12 cellular contexts compared by ENCODE assay signal in the genomic region with DNA sequence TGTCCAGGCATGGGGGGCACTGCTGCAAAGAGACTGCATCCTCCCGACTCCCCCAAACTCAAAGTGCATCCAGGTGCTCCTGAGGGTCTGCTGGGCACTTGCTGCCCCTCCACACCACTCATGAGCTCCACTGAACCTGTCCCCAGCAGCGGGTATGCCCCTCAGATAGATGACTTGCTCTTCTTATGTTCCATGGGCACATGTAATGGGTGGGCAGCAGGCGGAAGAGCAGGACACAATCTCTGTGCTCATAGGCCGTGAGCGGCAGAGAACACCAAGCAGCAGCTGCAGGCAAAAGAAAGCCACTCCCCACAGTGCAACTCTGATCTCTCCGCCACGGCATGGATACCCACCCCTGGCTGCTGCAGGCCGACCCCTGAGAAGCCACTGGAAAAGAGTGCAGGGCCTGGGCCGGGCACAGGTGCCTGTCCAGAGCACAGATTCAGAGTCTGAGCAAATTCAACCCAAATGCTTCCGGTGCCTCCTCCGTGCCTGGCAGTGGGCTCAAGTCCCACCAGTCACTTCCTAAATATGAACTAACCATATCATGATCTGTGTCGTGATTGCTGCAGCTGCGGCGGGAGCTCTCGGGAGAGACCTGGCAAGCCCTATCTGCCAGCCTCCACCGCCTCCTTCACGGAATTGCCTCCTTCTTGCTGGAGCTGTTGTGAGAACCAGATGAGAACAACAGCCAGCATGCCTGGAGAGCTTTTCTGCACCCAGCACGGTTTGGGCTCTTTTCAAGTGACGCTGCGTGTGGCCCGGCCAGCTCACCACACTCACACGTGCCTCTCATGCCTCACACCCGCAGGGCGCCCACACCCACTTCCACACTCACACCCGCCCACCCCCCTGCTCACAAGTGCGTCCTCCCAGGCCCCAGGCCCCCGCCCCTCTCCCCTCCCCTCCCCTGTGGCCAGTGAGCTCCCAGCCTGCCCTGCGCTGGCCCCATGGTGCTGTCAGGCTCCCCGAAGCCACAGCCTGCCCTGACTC.
A peak's percentile ranks its signal among the peaks of the same experiment; 100 is the strongest.
DNase-seq lines count a peak whose midpoint lies in the region; ATAC-seq and TF ChIP-seq lines count a peak whose summit lies in the region.
"Had no signal": no experiment of that assay in that cellular context is flagged by ENCODE, and none has a peak within 500 bp of the region (broad histone marks: within the 10 kb centered on the region; RNA-seq: fewer than 3 reads in every experiment).

No MANE protein-coding gene starts in this region.

- peaks cover 0 to 11% (median 0%) of the 10 kb centered on the region in 5 donors for H3K27me3 Mint-ChIP-seq in naive thymus-derived CD4-positive, alpha-beta T cell
- H3K27me3 Mint-ChIP-seq in osteocyte (ENCODE audit: unreplicated experiment): peaks cover 19% of the 10 kb centered on the region

- H3K27me3 ChIP-seq in left ventricle myocardium inferior (ENCODE audit: low read depth) (peaks cover 61% of the 10 kb centered on the region), upper lobe of right lung (no peaks in the 10 kb centered on the region)
- no peaks in the 10 kb centered on the region for H3K27me3 ChIP-seq in naive thymus-derived CD4-positive, alpha-beta T cell (ENCODE audit: control insufficient read depth in 2 of 2, insufficient read depth in 2 of 2, low read length in 2 of 2)

- H3K4me1 ChIP-seq in left ventricle myocardium inferior (peaks cover 6% of the 10 kb centered on the region), upper lobe of right lung (peaks cover 10% of the 10 kb centered on the region)
- peaks cover 0 to 42% of the 10 kb centered on the region in 2 donors for H3K4me1 ChIP-seq in naive thymus-derived CD4-positive, alpha-beta T cell (ENCODE audit: control insufficient read depth in 2 of 2, insufficient read depth in 2 of 2, low read length in 2 of 2)

- intact Hi-C loops in left cardiac atrium (cut with DNase I) (no loop called here), left ventricle myocardium inferior (cut with micrococcal nuclease) (no loop called here), upper lobe of right lung (cut with DNase I) (no loop called here)
- intact Hi-C loops in naive thymus-derived CD4-positive, alpha-beta T cell (cut with micrococcal nuclease): no loop called here

- H3K9me3 Mint-ChIP-seq in naive thymus-derived CD4-positive, alpha-beta T cell: no peaks in the 10 kb centered on the region
- H3K9me3 Mint-ChIP-seq in osteocyte (ENCODE audit: unreplicated experiment): no peaks in the 10 kb centered on the region
- H3K9me3 Mint-ChIP-seq: activated T-helper 1 cell treated with anti-CD3 and anti-CD28 coated beads, Interleukin-12 subunit alpha, Interleukin-12 subunit beta, Interleukin-2, Interleukin-4 antibody, amounts not matched to agents 30 ng/mL and 10 ng/mL and 1 ng/mL, durations not matched to agents 14 hours and 24 hours and 36 hours; H9 had no signal

- H3K36me3 ChIP-seq in left ventricle myocardium inferior (no peaks in the 10 kb centered on the region), upper lobe of right lung (no peaks in the 10 kb centered on the region)
- H3K36me3 ChIP-seq in naive thymus-derived CD4-positive, alpha-beta T cell (ENCODE audit: control insufficient read depth in 2 of 3, insufficient read depth in 3 of 3, low read length in 3 of 3): no peaks in the 10 kb centered on the region

- H3K4me3 Mint-ChIP-seq in naive thymus-derived CD4-positive, alpha-beta T cell: peak overlapping the region in 2 of 10 donors; percentile 23 to 61
- no peak overlapping the region for H3K4me3 Mint-ChIP-seq in osteocyte (ENCODE audit: unreplicated experiment)
- H3K4me3 Mint-ChIP-seq: activated T-helper 1 cell treated with anti-CD3 and anti-CD28 coated beads, Interleukin-12 subunit alpha, Interleukin-12 subunit beta, Interleukin-2, Interleukin-4 antibody, amounts not matched to agents 30 ng/mL and 10 ng/mL and 1 ng/mL, durations not matched to agents 14 hours and 24 hours and 36 hours; H9 had no signal

- TF ChIP-seq CTCF in left ventricle myocardium inferior (IDR thresholded peaks at IDR 0.05; ENCODE audit: borderline replicate concordance) (no peak), upper lobe of right lung (IDR thresholded peaks at IDR 0.05) (no peak), osteocyte (IDR thresholded peaks at IDR 0.05) (no peak)

- no peaks in the 10 kb centered on the region for H3K36me3 Mint-ChIP-seq in naive thymus-derived CD4-positive, alpha-beta T cell
- no peaks in the 10 kb centered on the region for H3K36me3 Mint-ChIP-seq in osteocyte (ENCODE audit: unreplicated experiment)

- CTCF ChIA-PET in naive thymus-derived CD4-positive, alpha-beta T cell (lab: Charles Lee): interaction anchor here (0.6 to 1.1 kb wide), 2 partner anchors 28 to 434 kb away, joined by 3 to 4 read pairs; no protein-coding TSS in a partner anchor

- POLR2A ChIA-PET in naive thymus-derived CD4-positive, alpha-beta T cell (lab: Charles Lee): no interaction called here

- peak; percentile 57 to 73 for ATAC-seq in left cardiac atrium
- peak; percentile 78 for ATAC-seq in naive thymus-derived CD4-positive, alpha-beta T cell
- peak; percentile 70 for ATAC-seq in upper lobe of right lung
- ATAC-seq in HG03097 (IDR thresholded peaks at IDR 0.05; ENCODE audit: low FRiP score, unreplicated experiment): no peak

- peak; percentile 17 for DNase-seq in left cardiac atrium
- DNase-seq in left ventricle myocardium inferior: no peak
- DNase-seq in activated gamma-delta T cell treated with Interleukin-2 at 50 U/mL for 16 hours: peak; percentile 68
- no peak for DNase-seq in naive thymus-derived CD4-positive, alpha-beta T cell
- peak; percentile 64 for DNase-seq in upper lobe of right lung
- DNase-seq in osteocyte (ENCODE audit: extremely low spot score, unreplicated experiment): no peak
- no peak for DNase-seq in DMS 273 treated with DMSO at 0.1 percent for 48 hours (lab: John Stamatoyannopoulos, UW)
- DNase-seq: H9 had no signal

- no peaks in the 10 kb centered on the region for H3K9me3 ChIP-seq in left ventricle myocardium inferior (replicated peaks)
- H3K9me3 ChIP-seq in naive thymus-derived CD4-positive, alpha-beta T cell (ENCODE audit: control insufficient read depth in 2 of 3, low read length in 3 of 3): no peaks in the 10 kb centered on the region
- H3K9me3 ChIP-seq in upper lobe of right lung: no peaks in the 10 kb centered on the region

- H3K27ac Mint-ChIP-seq in naive thymus-derived CD4-positive, alpha-beta T cell: peak overlapping the region in 2 of 9 donors; percentile 28 to 60
- H3K27ac Mint-ChIP-seq in osteocyte (ENCODE audit: unreplicated experiment): no peak overlapping the region
- H3K27ac Mint-ChIP-seq: H9, progenitor cell of endocrine pancreas had no signal

- peaks cover 0 to 27% (median 6%) of the 10 kb centered on the region in 7 donors for H3K4me1 Mint-ChIP-seq in naive thymus-derived CD4-positive, alpha-beta T cell
- peaks cover 2% of the 10 kb centered on the region for H3K4me1 Mint-ChIP-seq in osteocyte (ENCODE audit: unreplicated experiment)

- no peak overlapping the region for H3K4me3 ChIP-seq in left ventricle myocardium inferior
- peak overlapping the region; percentile 44 for H3K4me3 ChIP-seq in naive thymus-derived CD4-positive, alpha-beta T cell (ENCODE audit: low read length)
- H3K4me3 ChIP-seq in upper lobe of right lung: no peak overlapping the region

- H3K27ac ChIP-seq in left ventricle myocardium inferior (replicated peaks): no peak overlapping the region
- H3K27ac ChIP-seq in naive thymus-derived CD4-positive, alpha-beta T cell (ENCODE audit: low read depth, low read length): no peak overlapping the region
- no peak overlapping the region for H3K27ac ChIP-seq in upper lobe of right lung
- H3K27ac ChIP-seq: C4-2B had no signal

Comparison
In these comparisons a context has a peak if more than half of its experiments do, and no peak if none do; other contexts are left out.
1. DNase-seq: peak in left cardiac atrium (single experiment), activated gamma-delta T cell treated with Interleukin-2 at 50 U/mL for 16 hours (single experiment) and upper lobe of right lung (single experiment); none in left ventricle myocardium inferior (single experiment), naive thymus-derived CD4-positive, alpha-beta T cell (0 of 9), osteocyte (single experiment) and DMS 273 treated with DMSO at 0.1 percent for 48 hours (single experiment).